1 cellular context compared by ENCODE assay signal in the genomic region with DNA sequence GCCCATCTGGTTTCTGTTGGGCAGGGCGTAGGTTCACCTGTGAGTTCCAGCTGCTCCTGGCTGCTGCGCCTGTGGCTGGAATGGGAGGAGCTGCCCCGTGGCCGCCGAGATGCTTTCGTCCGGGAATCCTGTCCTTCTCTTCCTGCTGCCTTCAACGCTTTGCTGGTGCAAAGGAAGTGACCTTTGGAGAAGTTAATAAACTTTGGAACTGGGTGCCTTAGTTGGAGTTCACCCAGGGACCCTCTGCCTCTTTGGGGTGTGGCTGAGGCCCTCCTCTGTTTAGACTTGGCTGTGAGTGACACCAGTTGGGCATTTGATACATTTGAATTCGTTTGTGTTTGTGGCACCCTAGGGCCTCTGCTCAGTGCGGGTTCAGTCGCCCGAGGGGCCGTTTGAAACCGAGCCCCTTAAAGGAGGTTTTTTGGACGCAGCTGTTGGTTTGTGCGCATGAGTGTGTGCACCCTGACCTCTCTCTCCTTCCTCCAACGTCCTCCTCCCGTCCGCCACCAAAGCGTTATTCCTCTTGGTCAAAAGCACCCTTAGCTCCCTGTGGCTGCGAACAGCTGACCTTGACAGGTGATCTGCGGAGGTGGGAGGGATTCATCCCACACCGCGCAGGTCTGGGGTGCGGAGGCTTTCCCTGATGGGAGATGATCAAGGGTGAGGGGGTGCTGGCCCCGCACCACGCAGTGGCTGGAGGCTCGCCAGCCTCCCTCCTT.
TF ChIP-seq lines count a peak whose summit lies in the region.

No MANE protein-coding gene starts in this region.

TF ChIP-seq in HepG2, 621 proteins besides CTCF, POLR2A, EP300 and RAD21 (continued from another document and continues in another):
- TF ChIP-seq, protein P1, sequence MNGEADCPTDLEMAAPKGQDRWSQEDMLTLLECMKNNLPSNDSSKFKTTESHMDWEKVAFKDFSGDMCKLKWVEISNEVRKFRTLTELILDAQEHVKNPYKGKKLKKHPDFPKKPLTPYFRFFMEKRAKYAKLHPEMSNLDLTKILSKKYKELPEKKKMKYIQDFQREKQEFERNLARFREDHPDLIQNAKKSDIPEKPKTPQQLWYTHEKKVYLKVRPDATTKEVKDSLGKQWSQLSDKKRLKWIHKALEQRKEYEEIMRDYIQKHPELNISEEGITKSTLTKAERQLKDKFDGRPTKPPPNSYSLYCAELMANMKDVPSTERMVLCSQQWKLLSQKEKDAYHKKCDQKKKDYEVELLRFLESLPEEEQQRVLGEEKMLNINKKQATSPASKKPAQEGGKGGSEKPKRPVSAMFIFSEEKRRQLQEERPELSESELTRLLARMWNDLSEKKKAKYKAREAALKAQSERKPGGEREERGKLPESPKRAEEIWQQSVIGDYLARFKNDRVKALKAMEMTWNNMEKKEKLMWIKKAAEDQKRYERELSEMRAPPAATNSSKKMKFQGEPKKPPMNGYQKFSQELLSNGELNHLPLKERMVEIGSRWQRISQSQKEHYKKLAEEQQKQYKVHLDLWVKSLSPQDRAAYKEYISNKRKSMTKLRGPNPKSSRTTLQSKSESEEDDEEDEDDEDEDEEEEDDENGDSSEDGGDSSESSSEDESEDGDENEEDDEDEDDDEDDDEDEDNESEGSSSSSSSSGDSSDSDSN (CRISPR knock-in tag; IDR thresholded peaks at IDR 0.05): 0 out of 2 replicates have a peak, but pooled peaks have one; percentile 15
- peak; percentile 50; the same call in 1 of the 2 replicates for TF ChIP-seq PRDM15 (CRISPR knock-in tag; IDR thresholded peaks at IDR 0.05)
- TF ChIP-seq ZNF282 (IDR thresholded peaks at IDR 0.05; ENCODE audit: partially characterized antibody): no peak
- no peak for TF ChIP-seq ZNF782 (CRISPR knock-in tag; IDR thresholded peaks at IDR 0.05; ENCODE audit: borderline replicate concordance)
- no peak for TF ChIP-seq PHF21A (CRISPR knock-in tag; IDR thresholded peaks at IDR 0.05)
- no peak for TF ChIP-seq HNRNPLL (IDR thresholded peaks at IDR 0.05; ENCODE audit: low read depth, low read length, poor library complexity, severe bottlenecking)
- TF ChIP-seq KDM5B (CRISPR knock-in tag; IDR thresholded peaks at IDR 0.05; ENCODE audit: borderline replicate concordance): 0 out of 2 replicates have a peak, but pooled peaks have one; percentile 56
- no peak for TF ChIP-seq NKX3-1 (CRISPR knock-in tag; IDR thresholded peaks at IDR 0.05)
- TF ChIP-seq ZFYVE20 (CRISPR knock-in tag; IDR thresholded peaks at IDR 0.05; ENCODE audit: borderline replicate concordance, low read depth): no peak
- no peak for TF ChIP-seq SKIL (CRISPR knock-in tag; IDR thresholded peaks at IDR 0.05; ENCODE audit: borderline replicate concordance)
- no peak for TF ChIP-seq FOXM1 (CRISPR knock-in tag; IDR thresholded peaks at IDR 0.05)
- TF ChIP-seq ZNF7 (CRISPR knock-in tag; IDR thresholded peaks at IDR 0.05): no peak
- no peak for TF ChIP-seq KLF12 (CRISPR knock-in tag; IDR thresholded peaks at IDR 0.05; ENCODE audit: borderline replicate concordance)
- 0 out of 2 replicates have a peak, but pooled peaks have one; percentile 19 for TF ChIP-seq ZC3H4 (CRISPR knock-in tag; IDR thresholded peaks at IDR 0.05; ENCODE audit: borderline replicate concordance)
- TF ChIP-seq ZNF3 (CRISPR knock-in tag; IDR thresholded peaks at IDR 0.05): no peak
- TF ChIP-seq RFX3 (CRISPR knock-in tag; IDR thresholded peaks at IDR 0.05): no peak
- peak; percentile 43; the same call in 1 of the 2 replicates for TF ChIP-seq DMAP1 (CRISPR knock-in tag; IDR thresholded peaks at IDR 0.05)
- peak; percentile 14; the same call in 1 of the 2 replicates for TF ChIP-seq CBX5 (CRISPR knock-in tag; IDR thresholded peaks at IDR 0.05; ENCODE audit: borderline replicate concordance)
- TF ChIP-seq TAF1 (CRISPR knock-in tag; IDR thresholded peaks at IDR 0.05): no peak
- TF ChIP-seq MTF1 (CRISPR knock-in tag; IDR thresholded peaks at IDR 0.05): no peak
- no peak for TF ChIP-seq ZBTB40 (IDR thresholded peaks at IDR 0.05)
- TF ChIP-seq ZBTB40 (CRISPR knock-in tag; IDR thresholded peaks at IDR 0.05): no peak
- TF ChIP-seq SAP130 (CRISPR knock-in tag; IDR thresholded peaks at IDR 0.05; ENCODE audit: low read depth): no peak
- TF ChIP-seq RBM39 (IDR thresholded peaks at IDR 0.05; ENCODE audit: low read depth, low read length, poor library complexity, severe bottlenecking): peak; percentile 40
- no peak for TF ChIP-seq KLF9 (CRISPR knock-in tag; IDR thresholded peaks at IDR 0.05; ENCODE audit: low read depth)
- TF ChIP-seq, protein P2, sequence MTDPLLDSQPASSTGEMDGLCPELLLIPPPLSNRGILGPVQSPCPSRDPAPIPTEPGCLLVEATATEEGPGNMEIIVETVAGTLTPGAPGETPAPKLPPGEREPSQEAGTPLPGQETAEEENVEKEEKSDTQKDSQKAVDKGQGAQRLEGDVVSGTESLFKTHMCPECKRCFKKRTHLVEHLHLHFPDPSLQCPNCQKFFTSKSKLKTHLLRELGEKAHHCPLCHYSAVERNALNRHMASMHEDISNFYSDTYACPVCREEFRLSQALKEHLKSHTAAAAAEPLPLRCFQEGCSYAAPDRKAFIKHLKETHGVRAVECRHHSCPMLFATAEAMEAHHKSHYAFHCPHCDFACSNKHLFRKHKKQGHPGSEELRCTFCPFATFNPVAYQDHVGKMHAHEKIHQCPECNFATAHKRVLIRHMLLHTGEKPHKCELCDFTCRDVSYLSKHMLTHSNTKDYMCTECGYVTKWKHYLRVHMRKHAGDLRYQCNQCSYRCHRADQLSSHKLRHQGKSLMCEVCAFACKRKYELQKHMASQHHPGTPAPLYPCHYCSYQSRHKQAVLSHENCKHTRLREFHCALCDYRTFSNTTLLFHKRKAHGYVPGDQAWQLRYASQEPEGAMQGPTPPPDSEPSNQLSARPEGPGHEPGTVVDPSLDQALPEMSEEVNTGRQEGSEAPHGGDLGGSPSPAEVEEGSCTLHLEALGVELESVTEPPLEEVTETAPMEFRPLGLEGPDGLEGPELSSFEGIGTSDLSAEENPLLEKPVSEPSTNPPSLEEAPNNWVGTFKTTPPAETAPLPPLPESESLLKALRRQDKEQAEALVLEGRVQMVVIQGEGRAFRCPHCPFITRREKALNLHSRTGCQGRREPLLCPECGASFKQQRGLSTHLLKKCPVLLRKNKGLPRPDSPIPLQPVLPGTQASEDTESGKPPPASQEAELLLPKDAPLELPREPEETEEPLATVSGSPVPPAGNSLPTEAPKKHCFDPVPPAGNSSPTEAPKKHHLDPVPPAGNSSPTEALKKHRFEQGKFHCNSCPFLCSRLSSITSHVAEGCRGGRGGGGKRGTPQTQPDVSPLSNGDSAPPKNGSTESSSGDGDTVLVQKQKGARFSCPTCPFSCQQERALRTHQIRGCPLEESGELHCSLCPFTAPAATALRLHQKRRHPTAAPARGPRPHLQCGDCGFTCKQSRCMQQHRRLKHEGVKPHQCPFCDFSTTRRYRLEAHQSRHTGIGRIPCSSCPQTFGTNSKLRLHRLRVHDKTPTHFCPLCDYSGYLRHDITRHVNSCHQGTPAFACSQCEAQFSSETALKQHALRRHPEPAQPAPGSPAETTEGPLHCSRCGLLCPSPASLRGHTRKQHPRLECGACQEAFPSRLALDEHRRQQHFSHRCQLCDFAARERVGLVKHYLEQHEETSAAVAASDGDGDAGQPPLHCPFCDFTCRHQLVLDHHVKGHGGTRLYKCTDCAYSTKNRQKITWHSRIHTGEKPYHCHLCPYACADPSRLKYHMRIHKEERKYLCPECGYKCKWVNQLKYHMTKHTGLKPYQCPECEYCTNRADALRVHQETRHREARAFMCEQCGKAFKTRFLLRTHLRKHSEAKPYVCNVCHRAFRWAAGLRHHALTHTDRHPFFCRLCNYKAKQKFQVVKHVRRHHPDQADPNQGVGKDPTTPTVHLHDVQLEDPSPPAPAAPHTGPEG (CRISPR knock-in tag; IDR thresholded peaks at IDR 0.05): 0 out of 2 replicates have a peak, but pooled peaks have one; percentile 16
- TF ChIP-seq PAX8 (CRISPR knock-in tag; IDR thresholded peaks at IDR 0.05; ENCODE audit: borderline replicate concordance): no peak
- TF ChIP-seq KLF6 (CRISPR knock-in tag; IDR thresholded peaks at IDR 0.05): 0 out of 2 replicates have a peak, but pooled peaks have one; percentile 32
- no peak for TF ChIP-seq ZNF878 (CRISPR knock-in tag; IDR thresholded peaks at IDR 0.05)
- no peak for TF ChIP-seq TRIM24 (CRISPR knock-in tag; IDR thresholded peaks at IDR 0.05)
- TF ChIP-seq TBX2 (CRISPR knock-in tag; IDR thresholded peaks at IDR 0.05; ENCODE audit: borderline replicate concordance): 0 out of 2 replicates have a peak, but pooled peaks have one; percentile 35
